ENCODE assay signal across 8 cellular contexts in genomic region chr2:168518555-168519066, GRCh38.
A peak's percentile ranks its signal among the peaks of the same experiment; 100 is the strongest.
DNase-seq lines count a peak whose midpoint lies in the region; ATAC-seq and TF ChIP-seq lines count a peak whose summit lies in the region.

No MANE protein-coding gene starts in this region.

- H3K4me1 ChIP-seq in upper lobe of right lung: peaks cover 7% of the 10 kb centered on the region

- H3K36me3 Mint-ChIP-seq in activated naive CD4-positive, alpha-beta T cell treated with anti-CD3 and anti-CD28 coated beads, Interleukin-2, amount 50 U/mL, for 72 hours: no peaks in the 10 kb centered on the region

- H3K27ac Mint-ChIP-seq in activated naive CD4-positive, alpha-beta T cell treated with anti-CD3 and anti-CD28 coated beads, Interleukin-2, amount 50 U/mL, for 72 hours: no peak overlapping the region

- no peaks in the 10 kb centered on the region for H3K36me3 ChIP-seq in upper lobe of right lung

- no peaks in the 10 kb centered on the region for H3K9me3 ChIP-seq in upper lobe of right lung

- ATAC-seq in left cardiac atrium: peak; percentile 39 to 60
- peak; percentile 53 for ATAC-seq in upper lobe of right lung
- ATAC-seq in activated naive CD4-positive, alpha-beta T cell treated with anti-CD3 and anti-CD28 coated beads, Interleukin-2, amount 50 U/mL, for 72 hours: no peak

- no peaks in the 10 kb centered on the region for H3K9me3 Mint-ChIP-seq in activated naive CD4-positive, alpha-beta T cell treated with anti-CD3 and anti-CD28 coated beads, Interleukin-2, amount 50 U/mL, for 72 hours

- H3K27me3 ChIP-seq in upper lobe of right lung: no peaks in the 10 kb centered on the region

- H3K4me3 ChIP-seq in upper lobe of right lung: no peak overlapping the region

- DNase-seq in NCI-H526 (lab: John Stamatoyannopoulos, UW): peak; percentile 48 to 54
- no peak for DNase-seq in NCI-H526 treated with DMSO at 0.1 percent for 48 hours (lab: John Stamatoyannopoulos, UW)
- DNase-seq in NCI-H774 (lab: John Stamatoyannopoulos, UW): peak; percentile 14
- no peak for DNase-seq in left cardiac atrium
- DNase-seq in upper lobe of right lung: no peak
- DNase-seq in DMS79 (lab: John Stamatoyannopoulos, UW): no peak
- no peak for DNase-seq in cerebellum (ENCODE audit: low spot score)
- DNase-seq in activated naive CD4-positive, alpha-beta T cell treated with anti-CD3 and anti-CD28 coated beads, Interleukin-2, amount 50 U/mL, for 72 hours (ENCODE audit: low spot score in 2 of 2): no peak

- no peak for TF ChIP-seq CTCF in upper lobe of right lung (IDR thresholded peaks at IDR 0.05)

- no peak overlapping the region for H3K27ac ChIP-seq in upper lobe of right lung

- intact Hi-C loops in left cardiac atrium (cut with DNase I): no loop called here
- intact Hi-C loops in upper lobe of right lung (cut with DNase I): no loop called here

Comparison
In these comparisons a context has a peak if more than half of its experiments do, and no peak if none do; other contexts are left out.
1. DNase-seq: peak in NCI-H526 (2 of 2) and NCI-H774 (single experiment); none in NCI-H526 treated with DMSO at 0.1 percent for 48 hours (single experiment), left cardiac atrium (single experiment), upper lobe of right lung (single experiment), DMS79 (single experiment), cerebellum (single experiment) and activated naive CD4-positive, alpha-beta T cell treated with anti-CD3 and anti-CD28 coated beads, Interleukin-2, amount 50 U/mL, for 72 hours (0 of 2).
2. ATAC-seq: peak in left cardiac atrium (2 of 2) and upper lobe of right lung (single experiment); none in activated naive CD4-positive, alpha-beta T cell treated with anti-CD3 and anti-CD28 coated beads, Interleukin-2, amount 50 U/mL, for 72 hours (0 of 2).